ENCODE assay signal across 8 cellular contexts in genomic region chr7:1758417-1758858, GRCh38.
A peak's percentile ranks its signal among the peaks of the same experiment; 100 is the strongest.
DNase-seq lines count a peak whose midpoint lies in the region; ATAC-seq and TF ChIP-seq lines count a peak whose summit lies in the region.

No MANE protein-coding gene starts in this region.

- H3K9ac ChIP-seq in colonic mucosa (ENCODE audit: low read depth in 2 of 2, low read length in 2 of 2), result no peak overlapping the region

- H3K36me3 Mint-ChIP-seq in nephron (ENCODE audit: low read depth), result no peaks in the 10 kb centered on the region

- intact Hi-C loops in colonic mucosa (cut with DNase I), result no loop called here

- no peaks in the 10 kb centered on the region for H3K4me1 ChIP-seq in colonic mucosa

- H3K9me3 ChIP-seq in colonic mucosa, result no peaks in the 10 kb centered on the region

- no peak for ATAC-seq in HG03039 (IDR thresholded peaks at IDR 0.05; ENCODE audit: unreplicated experiment)
- ATAC-seq in HG02571 (IDR thresholded peaks at IDR 0.05; ENCODE audit: unreplicated experiment), result no peak
- ATAC-seq in GM18511 (IDR thresholded peaks at IDR 0.05; ENCODE audit: unreplicated experiment), result no peak

- H3K36me3 ChIP-seq in colonic mucosa, result no peaks in the 10 kb centered on the region

- no peak overlapping the region for H3K27ac Mint-ChIP-seq in nephron

- no peak overlapping the region for H3K4me3 Mint-ChIP-seq in nephron

- DNase-seq in activated effector memory CD4-positive, alpha-beta T cell treated with anti-CD3 and anti-CD28 coated beads, Interleukin-2, amount 50 U/mL, for 16 hours, result peak; percentile 66
- no peak for DNase-seq in activated effector memory CD4-positive, alpha-beta T cell treated with Interleukin-2 at 50 U/mL for 16 hours
- peak; percentile 72 for DNase-seq in NCI-H226
- no peak for DNase-seq in colonic mucosa

- TF ChIP-seq CTCF in colonic mucosa (IDR thresholded peaks at IDR 0.05) (peak; percentile 12), nephron (IDR thresholded peaks at IDR 0.05; ENCODE audit: unreplicated experiment in 3 of 3) (peak; percentile 14 to 26 (median 25))

- peaks cover 66% of the 10 kb centered on the region for H3K27me3 Mint-ChIP-seq in nephron (ENCODE audit: low read depth)

- H3K27me3 ChIP-seq in colonic mucosa, result no peaks in the 10 kb centered on the region

- no peak overlapping the region for H3K4me3 ChIP-seq in colonic mucosa

- H3K4me1 Mint-ChIP-seq in nephron, result peaks cover 5% of the 10 kb centered on the region

- H3K27ac ChIP-seq in colonic mucosa, result no peak overlapping the region

- H3K9me3 Mint-ChIP-seq in nephron, result no peaks in the 10 kb centered on the region

Comparison
In these comparisons a context has a peak if more than half of its experiments do, and no peak if none do; other contexts are left out.
1. DNase-seq: peak in activated effector memory CD4-positive, alpha-beta T cell treated with anti-CD3 and anti-CD28 coated beads, Interleukin-2, amount 50 U/mL, for 16 hours (single experiment) and NCI-H226 (single experiment); none in activated effector memory CD4-positive, alpha-beta T cell treated with Interleukin-2 at 50 U/mL for 16 hours (single experiment) and colonic mucosa (single experiment).